10 cellular contexts compared by ENCODE assay signal in genomic region chr5:4191703-4192102, GRCh38.
"Had no signal": no experiment of that assay in that cellular context is flagged by ENCODE, and none has a peak within 500 bp of the region (broad histone marks: within the 10 kb centered on the region; RNA-seq: fewer than 3 reads in every experiment).

No MANE protein-coding gene starts in this region.

- H3K4me1 Mint-ChIP-seq: memory B cell; naive thymus-derived CD8-positive, alpha-beta T cell had no signal

- DNase-seq: activated effector memory CD4-positive, alpha-beta T cell treated with anti-CD3 and anti-CD28 coated beads, Interleukin-2, amount 50 U/mL, for 16 hours; cerebellar nuclear complex; effector CD8-positive, alpha-beta T cell; foreskin keratinocyte; left ventricle myocardium superior; occipital lobe; stimulated activated CD4-positive, alpha-beta T cell treated with anti-CD3 and anti-CD28 coated beads, Interleukin-4, amount 100 ng/mL, for 1 hour; transverse colon had no signal

- H3K27ac Mint-ChIP-seq: memory B cell had no signal

- H3K4me3 Mint-ChIP-seq: memory B cell; naive thymus-derived CD8-positive, alpha-beta T cell had no signal

- H3K9me3 Mint-ChIP-seq: memory B cell had no signal

- H3K36me3 Mint-ChIP-seq: memory B cell; naive thymus-derived CD8-positive, alpha-beta T cell had no signal

- H3K27me3 Mint-ChIP-seq: memory B cell; naive thymus-derived CD8-positive, alpha-beta T cell had no signal

- ATAC-seq: foreskin keratinocyte; left ventricle myocardium superior; naive thymus-derived CD8-positive, alpha-beta T cell had no signal
